In genomic region chr11:23151819-23152218, GRCh38 we compare ENCODE assay signal across 22 cellular contexts.
"Had no signal": no experiment of that assay in that cellular context is flagged by ENCODE, and none has a peak within 500 bp of the region (broad histone marks: within the 10 kb centered on the region; RNA-seq: fewer than 3 reads in every experiment).

No MANE protein-coding gene starts in this region.

- DNase-seq: effector memory CD8-positive, alpha-beta T cell; esophagus squamous epithelium; foreskin melanocyte; head of caudate nucleus; left colon; left ventricle myocardium superior; mesenchymal stem cell; midbrain; retina; right lobe of liver; stimulated activated CD4-positive, alpha-beta T cell treated with anti-CD3 and anti-CD28 coated beads, Interleukin-4, amount 100 ng/mL, for 24 hours; stimulated activated naive B cell treated with anti-CD40 and anti-IgM and Interleukin-4, amounts not matched to agents 10 μg/mL and 1 μg/mL and 100 μg/mL, for 72 hours; stimulated activated naive CD8-positive, alpha-beta T cell treated with anti-CD3 and anti-CD28 coated beads, Interleukin-15, amount 100 ng/mL, for 72 hours; testis; upper lobe of right lung had no signal

- H3K36me3 ChIP-seq: esophagus squamous epithelium, neural progenitor cell, prostate gland, right lobe of liver, tibial nerve, upper lobe of right lung had no signal

- H3K4me3 ChIP-seq: esophagus squamous epithelium, hepatocyte, lung, neural progenitor cell, prostate gland, right lobe of liver, testis, tibial nerve, upper lobe of right lung had no signal

- H3K4me1 ChIP-seq: esophagus squamous epithelium, neural progenitor cell, parathyroid adenoma, prostate gland, right lobe of liver, testis, tibial nerve, upper lobe of right lung had no signal

- ATAC-seq: effector memory CD8-positive, alpha-beta T cell; left colon; left ventricle myocardium superior; natural killer cell treated with Interleukin-12 subunit alpha and Interleukin-12 subunit beta and Interleukin-15 and Interleukin-18, amount 100 ng/mL, for 72 hours; right lobe of liver; stimulated activated naive B cell treated with anti-CD40 and anti-IgM and Interleukin-4, amounts not matched to agents 10 μg/mL and 1 μg/mL and 100 μg/mL, for 72 hours; stimulated activated naive CD8-positive, alpha-beta T cell treated with anti-CD3 and anti-CD28 coated beads, Interleukin-15, amount 100 ng/mL, for 72 hours; upper lobe of right lung had no signal

- H3K27me3 ChIP-seq: esophagus squamous epithelium, hepatocyte, neural progenitor cell, right lobe of liver, testis, tibial nerve, upper lobe of right lung had no signal

- H3K27ac ChIP-seq: esophagus squamous epithelium, hepatocyte, neural progenitor cell, parathyroid adenoma, prostate gland, right lobe of liver, testis, tibial nerve, upper lobe of right lung had no signal
